Comparison of ENCODE assay signal across 7 cellular contexts in the genomic region with DNA sequence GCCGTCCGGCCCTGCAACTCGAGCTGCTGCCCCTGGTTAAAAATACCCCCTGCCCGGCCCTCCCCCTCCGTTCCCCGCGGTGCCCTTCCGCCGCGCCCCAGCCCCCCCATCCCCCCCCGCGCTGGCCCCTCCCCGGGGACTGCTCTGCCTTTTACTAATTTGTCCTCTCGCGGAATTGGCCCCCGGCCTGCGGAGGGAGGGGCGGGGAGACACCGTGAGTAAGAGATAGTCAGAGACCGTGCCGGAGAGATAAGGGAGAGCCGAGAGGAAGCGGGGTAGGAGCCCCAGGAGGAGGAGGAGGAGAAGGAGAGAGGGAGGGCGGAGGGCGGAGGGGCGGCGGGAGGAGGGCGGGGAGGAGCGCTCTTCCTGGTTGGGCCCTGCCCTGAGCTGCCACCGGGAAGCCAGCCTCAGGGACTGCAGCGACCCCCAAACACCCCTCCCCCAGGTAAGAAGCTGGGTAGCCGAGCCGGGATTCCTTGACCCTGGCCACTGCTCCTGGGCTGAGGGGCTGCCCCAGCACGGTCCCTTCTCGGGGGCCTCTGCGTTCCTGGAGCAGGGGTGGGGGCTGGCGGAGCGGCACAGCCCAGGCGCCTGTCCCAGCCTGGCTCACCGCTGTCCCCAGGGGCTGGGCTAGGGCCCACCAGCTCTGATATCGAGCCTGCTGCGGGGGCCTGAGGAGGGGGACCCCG. TPM values are rescaled to one million over a fixed set of nuclear protein-coding genes. Genes with fewer than 3 reads are reported as not detected.
A peak's percentile ranks its signal among the peaks of the same experiment; 100 is the strongest.
DNase-seq lines count a peak whose midpoint lies in the region; ATAC-seq and TF ChIP-seq lines count a peak whose summit lies in the region.

A gene (plus strand): TSS at position 360 of the 689 bp plus-strand sequence. CDS start 774 bp downstream, outside the sequence.

- H3K27me3 ChIP-seq in dorsolateral prefrontal cortex: no peaks in the 10 kb centered on the region

- 1% methylated on average over 21 to 30 of the region's 43 CpGs for WGBS in lower leg skin, 2 donors

- peak within 1 kb of the TSS; percentile 50 to 90 (median 79) for H3K4me3 ChIP-seq in dorsolateral prefrontal cortex
- peak within 1 kb of the TSS; percentile 88 for H3K4me3 ChIP-seq in lower leg skin (ENCODE audit: low read depth, poor library complexity, severe bottlenecking)

- no peak for TF ChIP-seq POLR2A in lower leg skin (IDR thresholded peaks at IDR 0.05)

- DNase-seq in NCI-H748 treated with DMSO at 0.1 percent for 48 hours (lab: John Stamatoyannopoulos, UW) (peak; percentile 37), dorsolateral prefrontal cortex (peak in 5 of 10 donors; percentile 21 to 57 (median 50)), lower leg skin (ENCODE audit: low spot score in 2 of 2) (peak; percentile 85 to 96)
- DNase-seq in activated CD4-positive, alpha-beta T cell treated with anti-CD3 and anti-CD28 coated beads, Interleukin-2, amount 50 U/mL, for 48 hours: peak; percentile 84 to 89
- DNase-seq in stimulated activated CD4-positive, alpha-beta T cell treated with anti-CD3 and anti-CD28 coated beads, Interleukin-4, amount 100 ng/mL, for 4 hours: peak; percentile 69 to 75

- peak within 1 kb of the TSS in 58 of 59 donors; percentile 17 to 93 (median 82) for H3K27ac ChIP-seq in dorsolateral prefrontal cortex

- peak in 2 of 56 donors; percentile 3 to 8 for TF ChIP-seq CTCF in dorsolateral prefrontal cortex (IDR thresholded peaks at IDR 0.05 in 54 of 56, conservative IDR thresholded peaks at IDR 0.05 in 2 of 56; ENCODE audit: low read depth in 1 of 56, partially characterized antibody in 56 of 56)
- no peak for TF ChIP-seq CTCF in lower leg skin (IDR thresholded peaks at IDR 0.05)

- intact Hi-C loops in dorsolateral prefrontal cortex (cut with DNase I) (no loop called here), lower leg skin (cut with DNase I; ENCODE audit: low total_unique reads) (no loop called here)

- ATAC-seq in GM18511 (IDR thresholded peaks at IDR 0.05; ENCODE audit: unreplicated experiment) (peak; percentile 66), HG03135 (IDR thresholded peaks at IDR 0.05; ENCODE audit: unreplicated experiment) (peak; percentile 44)

RNA-seq across cellular contexts. Expression of the gene that starts here (rescaled TPM):
- total RNA-seq in dorsolateral prefrontal cortex (100 to 1,000 TPM in 100 of 120 experiments, 10 to 100 TPM in 20; 63.3 to 166 (median 116) TPM), lower leg skin (100 to 1,000 TPM; 284 to 464 (median 363) TPM)
